Comparison of ENCODE assay signal across 9 cellular contexts in genomic region chr1:221439008-221439733, GRCh38.
A peak's percentile ranks its signal among the peaks of the same experiment; 100 is the strongest.
DNase-seq lines count a peak whose midpoint lies in the region; ATAC-seq, FAIRE-seq and TF ChIP-seq lines count a peak whose summit lies in the region.
"Had no signal": no experiment of that assay in that cellular context is flagged by ENCODE, and none has a peak within 500 bp of the region (broad histone marks: within the 10 kb centered on the region; RNA-seq: fewer than 3 reads in every experiment).

No MANE protein-coding gene starts in this region.

- H3K9me3 Mint-ChIP-seq in activated CD8-positive, alpha-beta T cell treated with anti-CD3 and anti-CD28 coated beads for 36 hours: no peaks in the 10 kb centered on the region

- peak; percentile 86 for FAIRE-seq in HTR-8/SVneo (lab: Jason Lieb, UNC)

- H3K27me3 Mint-ChIP-seq in activated CD8-positive, alpha-beta T cell treated with anti-CD3 and anti-CD28 coated beads for 36 hours: peaks cover 9% of the 10 kb centered on the region

- H3K4me3 ChIP-seq in fibroblast of pulmonary artery (replicated peaks; ENCODE audit: low read depth, low read length) (no peak overlapping the region), colonic mucosa (no peak overlapping the region)

- no peaks in the 10 kb centered on the region for H3K4me1 ChIP-seq in colonic mucosa

- POLR2A ChIA-PET in activated CD8-positive, alpha-beta T cell treated with anti-CD3 and anti-CD28 coated beads for 36 hours (lab: Charles Lee): interaction anchor here (0.7 to 1.1 kb wide), 4 partner anchors 38 to 698 kb away, joined by 3 to 5 read pairs (median 3); no protein-coding TSS in a partner anchor

- H3K27me3 ChIP-seq in colonic mucosa: no peaks in the 10 kb centered on the region

- intact Hi-C loops in activated CD8-positive, alpha-beta T cell treated with anti-CD3 and anti-CD28 coated beads for 36 hours (cut with micrococcal nuclease): loop anchor here (5.0 to 10.0 kb wide), 2 partner anchors 174 to 557 kb away; no protein-coding TSS in a partner anchor
- intact Hi-C loops in colonic mucosa (cut with DNase I): loop anchor here (10.0 kb wide), 2 partner anchors 564 to 624 kb away; partner anchors contain the start of gene HLX

- H3K4me1 Mint-ChIP-seq in activated CD8-positive, alpha-beta T cell treated with anti-CD3 and anti-CD28 coated beads for 36 hours (ENCODE audit: low read depth): peaks cover 39% of the 10 kb centered on the region

- no peak overlapping the region for H3K27ac ChIP-seq in colonic mucosa
- H3K27ac ChIP-seq: neutrophil had no signal

- peak overlapping the region; percentile 93 for H3K27ac Mint-ChIP-seq in activated CD8-positive, alpha-beta T cell treated with anti-CD3 and anti-CD28 coated beads for 36 hours

- no peaks in the 10 kb centered on the region for H3K36me3 Mint-ChIP-seq in activated CD8-positive, alpha-beta T cell treated with anti-CD3 and anti-CD28 coated beads for 36 hours (ENCODE audit: low read depth)

- TF ChIP-seq CTCF in activated CD8-positive, alpha-beta T cell treated with anti-CD3 and anti-CD28 coated beads for 36 hours (IDR thresholded peaks at IDR 0.05): no peak
- TF ChIP-seq CTCF in fibroblast of pulmonary artery (IDR thresholded peaks at IDR 0.05; ENCODE audit: low read length, missing control alignments) (no peak), colonic mucosa (IDR thresholded peaks at IDR 0.05) (no peak)

- peak overlapping the region; percentile 5 for H3K4me3 Mint-ChIP-seq in activated CD8-positive, alpha-beta T cell treated with anti-CD3 and anti-CD28 coated beads for 36 hours

- CTCF ChIA-PET in activated CD8-positive, alpha-beta T cell treated with anti-CD3 and anti-CD28 coated beads for 36 hours (lab: Charles Lee): interaction anchor here (0.6 to 2.2 kb wide), 4 partner anchors 10 to 629 kb away, joined by 3 to 7 read pairs (median 4); no protein-coding TSS in a partner anchor

- H3K9me3 ChIP-seq in colonic mucosa: no peaks in the 10 kb centered on the region
- H3K9me3 ChIP-seq: neutrophil had no signal

- H3K9ac ChIP-seq in colonic mucosa (ENCODE audit: low read depth in 2 of 2, low read length in 2 of 2): no peak overlapping the region

- peak; percentile 82 for ATAC-seq in GM21515 (IDR thresholded peaks at IDR 0.05; ENCODE audit: unreplicated experiment)
- peak; percentile 89 for ATAC-seq in activated CD8-positive, alpha-beta T cell treated with anti-CD3 and anti-CD28 coated beads for 36 hours

- H3K36me3 ChIP-seq in colonic mucosa: no peaks in the 10 kb centered on the region
- H3K36me3 ChIP-seq: neutrophil had no signal

- peak; percentile 24 for DNase-seq in COLO668 (lab: John Stamatoyannopoulos, UW; ENCODE audit: unreplicated experiment)
- peak; percentile 59 for DNase-seq in HTR-8/SVneo (ENCODE audit: insufficient read length, low spot score)
- DNase-seq in activated CD8-positive, alpha-beta T cell treated with anti-CD3 and anti-CD28 coated beads for 36 hours: peak; percentile 85
- peak; percentile 72 for DNase-seq in fibroblast of pulmonary artery (ENCODE audit: low read depth)
- DNase-seq in stimulated activated CD4-positive, alpha-beta T cell treated with anti-CD3 and anti-CD28 coated beads, TNF-alpha, amount 100 ng/mL, for 48 hours (ENCODE audit: low read depth in 3 of 3): peak; percentile 50 to 67 (median 52)
- DNase-seq in NCI-H128 (lab: John Stamatoyannopoulos, UW; ENCODE audit: unreplicated experiment): no peak
- DNase-seq in colonic mucosa: no peak

Comparison
In these comparisons a context has a peak if more than half of its experiments do, and no peak if none do; other contexts are left out.
1. DNase-seq: peak in COLO668 (single experiment), HTR-8/SVneo (single experiment), activated CD8-positive, alpha-beta T cell treated with anti-CD3 and anti-CD28 coated beads for 36 hours (single experiment), fibroblast of pulmonary artery (single experiment) and stimulated activated CD4-positive, alpha-beta T cell treated with anti-CD3 and anti-CD28 coated beads, TNF-alpha, amount 100 ng/mL, for 48 hours (3 of 3); none in NCI-H128 (single experiment) and colonic mucosa (single experiment).